ENCODE assay signal across 18 cellular contexts in genomic region chr20:63148696-63149095, GRCh38.
"Had no signal": no experiment of that assay in that cellular context is flagged by ENCODE, and none has a peak within 500 bp of the region (broad histone marks: within the 10 kb centered on the region; RNA-seq: fewer than 3 reads in every experiment).

No MANE protein-coding gene starts in this region.

- H3K4me2 ChIP-seq: KMS-11 had no signal

- H3K27me3 ChIP-seq: ascending aorta had no signal

- H3K4me3 ChIP-seq: ascending aorta, MG63, Peyer's patch had no signal

- H3K27ac Mint-ChIP-seq: activated CD8-positive, alpha-beta T cell treated with anti-CD3 and anti-CD28 coated beads for 36 hours; T-helper 1 cell treated with Interleukin-12 subunit alpha and Interleukin-12 subunit beta and Interleukin-4 antibody, amounts not matched to agents 30 μg/mL and 1 μg/mL, for 36 hours had no signal

- H3K36me3 ChIP-seq: ascending aorta, MG63, Peyer's patch had no signal

- ATAC-seq: activated CD4-positive, CD25-positive, alpha-beta regulatory T cell treated with anti-CD3 and anti-CD28 coated beads, Interleukin-2, amount 50 U/mL, for 24 hours; activated CD8-positive, alpha-beta T cell treated with anti-CD3 and anti-CD28 coated beads for 36 hours had no signal

- H3K9me3 ChIP-seq: ascending aorta, Peyer's patch had no signal

- H3K4me3 Mint-ChIP-seq: activated CD8-positive, alpha-beta T cell treated with anti-CD3 and anti-CD28 coated beads for 36 hours; brain; T-helper 1 cell treated with Interleukin-12 subunit alpha and Interleukin-12 subunit beta and Interleukin-4 antibody, amounts not matched to agents 30 μg/mL and 1 μg/mL, for 36 hours had no signal

- H3K9ac ChIP-seq: KMS-11 had no signal

- H3K4me1 ChIP-seq: ascending aorta, Peyer's patch had no signal

- DNase-seq: activated CD4-positive, alpha-beta T cell treated with anti-CD3 and anti-CD28 coated beads for 4 hours; activated CD8-positive, alpha-beta memory T cell treated with anti-CD3 and anti-CD28 coated beads, Interleukin-2, amount 50 U/mL, for 4 hours; activated CD8-positive, alpha-beta T cell treated with anti-CD3 and anti-CD28 coated beads for 36 hours; activated naive CD4-positive, alpha-beta T cell treated with anti-CD3 and anti-CD28 coated beads, Interleukin-2, amount 50 U/mL, for 16 hours; MG63; MV-4-11; NCI-H1092 treated with DMSO at 0.1 percent for 48 hours; NCI-H1417 treated with DMSO at 0.1 percent for 48 hours; NCI-H1694 treated with DMSO at 0.1 percent for 48 hours; NCI-H2081; NCI-H524; Peyer's patch had no signal

- H3K27ac ChIP-seq: ascending aorta, KMS-11, Peyer's patch, RWPE1 had no signal
